8 cellular contexts compared by ENCODE assay signal in the genomic region with DNA sequence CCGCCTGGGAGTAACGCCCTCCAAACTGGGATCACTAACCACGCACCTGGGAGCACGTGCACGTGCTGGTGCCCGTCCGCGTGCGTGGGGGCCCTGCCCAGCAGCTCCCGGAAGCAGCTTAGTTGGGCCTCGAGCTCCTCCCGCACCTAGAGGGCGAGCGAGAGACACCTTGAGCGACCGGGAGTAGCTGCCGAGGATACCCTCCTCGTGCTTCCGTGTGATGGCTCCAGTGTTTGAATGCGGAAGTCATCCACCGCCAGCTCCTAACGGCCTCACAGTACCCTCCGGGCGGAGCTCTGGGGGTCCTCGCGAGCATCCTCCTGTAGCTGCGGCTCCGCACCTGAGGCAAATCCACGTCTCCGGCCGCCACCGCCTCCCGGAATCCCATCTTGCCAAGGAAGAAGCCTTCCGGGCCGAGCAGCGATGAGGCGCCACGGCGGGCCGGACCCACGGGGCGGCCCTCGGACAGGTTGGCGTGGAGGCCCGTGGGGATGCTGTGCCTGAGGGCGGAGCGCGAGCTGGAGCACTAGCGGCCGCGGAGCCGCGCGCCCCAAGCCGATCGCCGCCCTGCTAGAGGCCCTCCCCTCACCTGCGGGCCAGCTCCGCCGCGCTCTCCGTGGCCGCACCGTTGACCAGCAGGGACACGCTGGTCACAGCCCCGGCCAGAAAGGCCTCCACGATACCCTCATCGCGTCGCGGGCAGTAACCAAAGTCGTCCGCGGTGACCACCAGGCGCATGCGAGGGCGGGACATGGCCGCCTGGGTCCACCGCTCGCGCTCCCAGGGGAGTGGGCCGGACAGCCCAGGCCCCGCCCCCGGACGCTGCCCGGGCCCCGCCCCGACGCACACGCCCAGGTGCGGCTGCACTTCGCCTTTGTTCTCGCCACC. TPM values are rescaled to one million over a fixed set of nuclear protein-coding genes. Genes with fewer than 3 reads are reported as not detected.
DNase-seq lines count a peak whose midpoint lies in the region; FAIRE-seq and TF ChIP-seq lines count a peak whose summit lies in the region.

A gene with protein sequence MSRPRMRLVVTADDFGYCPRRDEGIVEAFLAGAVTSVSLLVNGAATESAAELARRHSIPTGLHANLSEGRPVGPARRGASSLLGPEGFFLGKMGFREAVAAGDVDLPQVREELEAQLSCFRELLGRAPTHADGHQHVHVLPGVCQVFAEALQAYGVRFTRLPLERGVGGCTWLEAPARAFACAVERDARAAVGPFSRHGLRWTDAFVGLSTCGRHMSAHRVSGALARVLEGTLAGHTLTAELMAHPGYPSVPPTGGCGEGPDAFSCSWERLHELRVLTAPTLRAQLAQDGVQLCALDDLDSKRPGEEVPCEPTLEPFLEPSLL (minus strand): TSS at position 761 of the 888 bp plus-strand sequence. CDS start 8 bp downstream, at position 753.

- H3K4me1 Mint-ChIP-seq in neural crest cell = peaks cover 24% of the 10 kb centered on the region

- TF ChIP-seq CTCF in neural crest cell (conservative IDR thresholded peaks at IDR 0.05) (peak; percentile 61), stomach (IDR thresholded peaks at IDR 0.05) (peak in 3 of 7 experiments; percentile 26 to 50 (median 30))

- H3K27me3 Mint-ChIP-seq in neural crest cell (ENCODE audit: low read depth) = peaks cover 2% of the 10 kb centered on the region

- FAIRE-seq in G401.6 (lab: Jason Lieb, UNC) = peak; percentile 46

- no peaks in the 10 kb centered on the region for H3K9me3 ChIP-seq in HAP-1
- H3K9me3 ChIP-seq in MG63 = no peaks in the 10 kb centered on the region
- no peaks in the 10 kb centered on the region for H3K9me3 ChIP-seq in stomach

- peak; percentile 89 to 97 for DNase-seq in HAP-1 (ENCODE audit: low spot score in 2 of 2)
- peak; percentile 91 for DNase-seq in MG63
- DNase-seq in SHP77 (lab: John Stamatoyannopoulos, UW) = peak; percentile 90 to 95
- peak; percentile 91 for DNase-seq in activated effector memory CD4-positive, alpha-beta T cell treated with Interleukin-2 at 50 U/mL for 16 hours
- DNase-seq in fibroblast of the conjunctiva (ENCODE audit: low read depth) = peak; percentile 80
- DNase-seq in neural crest cell (ENCODE audit: low read depth, low spot score) = peak; percentile 96
- peak; percentile 96 for DNase-seq in stomach

- H3K4me1 ChIP-seq in HAP-1 = peaks cover 17% of the 10 kb centered on the region
- H3K4me1 ChIP-seq in stomach = peaks cover 18 to 50% (median 31%) of the 10 kb centered on the region in 4 donors

- WGBS in stomach, 5 donors = 0 to 1% (median 1%) methylated on average over 43 to 93 of the region's 93 CpGs

- in situ Hi-C loops in HAP-1 (cut with MboI; ENCODE audit: low sequenced_read_pairs) = no loop called here

- peaks cover 32% of the 10 kb centered on the region for H3K36me3 ChIP-seq in HAP-1 (replicated peaks)
- peaks cover 17% of the 10 kb centered on the region for H3K36me3 ChIP-seq in MG63
- peaks cover 5 to 21% (median 11%) of the 10 kb centered on the region in 4 donors for H3K36me3 ChIP-seq in stomach

- peak within 1 kb of the TSS; percentile 93 for H3K4me3 ChIP-seq in HAP-1
- H3K4me3 ChIP-seq in MG63 = peak within 1 kb of the TSS; percentile 69
- peak within 1 kb of the TSS; percentile 79 to 100 (median 92) for H3K4me3 ChIP-seq in stomach

- intact Hi-C loops in stomach (cut with DNase I; ENCODE audit: low total_unique reads) = no loop called here

- H3K27ac Mint-ChIP-seq in neural crest cell (ENCODE audit: unreplicated experiment) = peak within 1 kb of the TSS; percentile 19

- TF ChIP-seq EP300 in stomach (IDR thresholded peaks at IDR 0.05) = no peak

- peak within 1 kb of the TSS; percentile 93 for H3K4me3 Mint-ChIP-seq in neural crest cell

- H3K36me3 Mint-ChIP-seq in neural crest cell (ENCODE audit: low read depth) = peaks cover 5% of the 10 kb centered on the region

- H3K9me3 Mint-ChIP-seq in neural crest cell = no peaks in the 10 kb centered on the region

- H3K27me3 ChIP-seq in HAP-1 (ENCODE audit: low read depth) (no peaks in the 10 kb centered on the region), MG63 (no peaks in the 10 kb centered on the region), stomach (no peaks in the 10 kb centered on the region)

- peak within 1 kb of the TSS; percentile 81 to 93 (median 88) for H3K27ac ChIP-seq in stomach

- TF ChIP-seq POLR2A in stomach (IDR thresholded peaks at IDR 0.05) = peak in 1 of 4 donors; percentile 36

RNA-seq across cellular contexts. Expression of the gene that starts here (rescaled TPM):
- total RNA-seq in MG63 (2014; rRNA removed; shearing (Covaris generic); ENCODE audit: low replicate concordance) = 70.3 and 78.4 TPM in 2 replicates
- total RNA-seq in neural crest cell (17.0 and 18.4 TPM in 2 replicates), stomach (10 to 100 TPM in 4 of 5 donors, 1 to 10 TPM in 1; 8.1 to 75.3 (median 41.1) TPM)
- polyA plus RNA-seq in stomach = 10 to 100 TPM; 23.8 to 42.4 (median 35.1) TPM

Comparison
In these comparisons a context has a peak if more than half of its experiments do, and no peak if none do; other contexts are left out.
1. Peak in every context shown above with its lines: DNase-seq, H3K4me3 ChIP-seq and H3K27ac ChIP-seq.